In genomic region chr3:67744699-67745098, GRCh38 we compare ENCODE assay signal across 33 cellular contexts.
DNase-seq lines count a peak whose midpoint lies in the region; ATAC-seq, FAIRE-seq and TF ChIP-seq lines count a peak whose summit lies in the region.
"Had no signal": no experiment of that assay in that cellular context is flagged by ENCODE, and none has a peak within 500 bp of the region (broad histone marks: within the 10 kb centered on the region; RNA-seq: fewer than 3 reads in every experiment).

No MANE protein-coding gene starts in this region.

- FAIRE-seq in HepG2 (lab: Jason Lieb, UNC) (no peak), A549 (lab: Jason Lieb, UNC) (no peak), K562 (lab: Jason Lieb, UNC) (no peak)
- FAIRE-seq: A204.1, D721Med had no signal

- ATAC-seq in HepG2 (no peak), right lobe of liver (no peak), A549 (no peak), IMR-90 (ENCODE audit: low read depth) (no peak), K562 (no peak), GM18870 (IDR thresholded peaks at IDR 0.05; ENCODE audit: unreplicated experiment) (no peak), GM18873 (IDR thresholded peaks at IDR 0.05; ENCODE audit: low FRiP score, unreplicated experiment) (no peak)
- ATAC-seq: CD8-positive, alpha-beta T cell had no signal

- H3K9me1 ChIP-seq in IMR-90 (ENCODE audit: insufficient read depth, low read length) = no peaks in the 10 kb centered on the region
- no peaks in the 10 kb centered on the region for H3K9me1 ChIP-seq in K562 (ENCODE audit: control insufficient read depth, insufficient read depth, low read length)

- no peak overlapping the region for H4K91ac ChIP-seq in IMR-90 (ENCODE audit: insufficient read depth, low read depth, low read length)

- H3K79me2 ChIP-seq in HepG2 (ENCODE audit: insufficient read depth, low read length) (no peaks in the 10 kb centered on the region), K562 (ENCODE audit: control insufficient read depth, insufficient read depth, low read length) (no peaks in the 10 kb centered on the region)

- POLR2A ChIA-PET in HepG2 (lab: Yijun Ruan, JAX) (no interaction called here), A549 (lab: Yijun Ruan, JAX) (no interaction called here), IMR-90 (lab: Charles Lee; ENCODE audit: unreplicated experiment) (interaction anchor here (0.5 kb wide), 1 partner anchor 8 kb away, joined by 3 read pairs; no protein-coding TSS in a partner anchor), K562 (lab: Yijun Ruan, JAX) (no interaction called here)

- H4K8ac ChIP-seq in IMR-90 (ENCODE audit: low read depth in 2 of 2, low read length in 2 of 2) = no peak overlapping the region

- H4K20me1 ChIP-seq in HepG2 (ENCODE audit: insufficient read depth, low read length) (no peaks in the 10 kb centered on the region), IMR-90 (ENCODE audit: insufficient read depth, low read length) (no peaks in the 10 kb centered on the region), K562 (replicated peaks; ENCODE audit: control insufficient read depth, insufficient read depth, low read length) (no peaks in the 10 kb centered on the region)
- H4K20me1 ChIP-seq: BLaER1; BLaER1 treated with 17β-estradiol and CSF1 and Interleukin-3, amounts not matched to agents 10 nM and 100 nM had no signal

- H3K56ac ChIP-seq in IMR-90 (ENCODE audit: extremely low read depth, insufficient read depth, low read length) = no peak overlapping the region

- no peak overlapping the region for H3K4ac ChIP-seq in IMR-90 (ENCODE audit: low read depth, low read length)

- H2BK20ac ChIP-seq in IMR-90 (ENCODE audit: low read depth, low read length) = no peak overlapping the region

- H3K23ac ChIP-seq in IMR-90 (ENCODE audit: low read depth, low read length) = no peak overlapping the region

- H3K14ac ChIP-seq in IMR-90 (replicated peaks; ENCODE audit: low read depth, low read length) = no peak overlapping the region

- no peak overlapping the region for H2AK9ac ChIP-seq in IMR-90 (replicated peaks; ENCODE audit: low read depth, low read length, poor library complexity)

- H4K5ac ChIP-seq in IMR-90 (ENCODE audit: low read depth, low read length) = no peak overlapping the region

- H2AFZ ChIP-seq in HepG2 (ENCODE audit: low read length) (no peak overlapping the region), IMR-90 (replicated peaks; ENCODE audit: low read length, poor library complexity) (no peak overlapping the region), K562 (ENCODE audit: low read depth, low read length) (no peak overlapping the region)

- TF ChIP-seq CTCF in HepG2 (CRISPR knock-in tag; IDR thresholded peaks at IDR 0.05) (no peak), right lobe of liver (IDR thresholded peaks at IDR 0.05) (no peak), A549 (IDR thresholded peaks at IDR 0.05) (no peak), IMR-90 (conservative IDR thresholded peaks at IDR 0.05; ENCODE audit: low read depth, low read length) (no peak), K562 (IDR thresholded peaks at IDR 0.05 in 2 of 3, conservative IDR thresholded peaks at IDR 0.05 in 1 of 3; ENCODE audit: insufficient read depth in 2 of 3, low read depth in 1 of 3, low read length in 3 of 3) (no peak)

- BruUV-seq in HepG2 (replicated peaks; lab: Mats Ljungman, UMichigan) = no TSS peak
- BruUV-seq in IMR-90 (replicated peaks; lab: Mats Ljungman, UMichigan) = no TSS peak
- BruUV-seq in K562 (replicated peaks; lab: Mats Ljungman, UMichigan) = no TSS peak

- TF ChIP-seq POLR2A in HepG2 (IDR thresholded peaks at IDR 0.05; ENCODE audit: insufficient read depth in 1 of 2, low read depth in 2 of 2, low read length in 2 of 2) (no peak), right lobe of liver (IDR thresholded peaks at IDR 0.05) (no peak), A549 (IDR thresholded peaks at IDR 0.05; ENCODE audit: low read length) (no peak), IMR-90 (IDR thresholded peaks at IDR 0.05; ENCODE audit: low read depth, low read length) (no peak), K562 (conservative IDR thresholded peaks at IDR 0.05) (no peak)

- no peaks in the 10 kb centered on the region for H3K79me1 ChIP-seq in IMR-90 (ENCODE audit: low read depth in 1 of 2, low read length in 2 of 2)

- H3K4me1 ChIP-seq in HepG2 (ENCODE audit: insufficient read depth, low read length) (no peaks in the 10 kb centered on the region), right lobe of liver (no peaks in the 10 kb centered on the region), A549 (no peaks in the 10 kb centered on the region), IMR-90 (ENCODE audit: control insufficient read depth, insufficient read depth, low read length) (no peaks in the 10 kb centered on the region), K562 (replicated peaks in 1 of 2; ENCODE audit: control insufficient read depth in 2 of 2, insufficient read depth in 2 of 2, low read length in 2 of 2) (no peaks in the 10 kb centered on the region)
- H3K4me1 ChIP-seq: BE2C; BLaER1; BLaER1 treated with 17β-estradiol and CSF1 and Interleukin-3, amounts not matched to agents 10 nM and 100 nM; Caco-2 had no signal

- in situ Hi-C loops in HepG2 (cut with HindIII; ENCODE audit: extremely low pct_ligation_motif_present, low pct_unique_long_range_greater_than_20kb) = no loop called here
- in situ Hi-C loops in IMR-90 (cut with MboI; ENCODE audit: low sequenced_read_pairs) = no loop called here
- in situ Hi-C loops in K562 (cut with MboI) = no loop called here

- H2BK15ac ChIP-seq in IMR-90 (ENCODE audit: low read depth, low read length) = no peak overlapping the region

- dilution Hi-C loops in IMR-90 (cut with HindIII; ENCODE audit: low sequenced_read_pairs, unreplicated experiment) = no loop called here

- H3K4me3 ChIP-seq in HepG2 (replicated peaks in 1 of 3; ENCODE audit: insufficient read depth in 1 of 3, low read depth in 2 of 3, low read length in 3 of 3) (no peak overlapping the region), right lobe of liver (no peak overlapping the region), A549 (no peak overlapping the region), IMR-90 (ENCODE audit: insufficient read depth, low read depth, low read length) (no peak overlapping the region), K562 (no peak overlapping the region)
- H3K4me3 ChIP-seq: BLaER1; BLaER1 treated with 17β-estradiol and CSF1 and Interleukin-3, amounts not matched to agents 10 nM and 100 nM had no signal

- TF ChIP-seq RAD21 in HepG2 (CRISPR knock-in tag; IDR thresholded peaks at IDR 0.05) (no peak), A549 (conservative IDR thresholded peaks at IDR 0.05 in 1 of 2, IDR thresholded peaks at IDR 0.05 in 1 of 2) (no peak), IMR-90 (IDR thresholded peaks at IDR 0.05; ENCODE audit: low read length) (no peak), K562 (CRISPR knock-in tag; conservative IDR thresholded peaks at IDR 0.05 in 1 of 2, IDR thresholded peaks at IDR 0.05 in 1 of 2) (no peak)

- H2BK5ac ChIP-seq in IMR-90 (ENCODE audit: low read depth, low read length, poor library complexity, severe bottlenecking) = no peak overlapping the region

- CTCF ChIA-PET in HepG2 (lab: Yijun Ruan, JAX; ENCODE audit: low intra/inter-chr PET ratio, low total read pairs) = no interaction called here
- CTCF ChIA-PET in A549 (lab: Yijun Ruan, JAX) = no interaction called here
- CTCF ChIA-PET in IMR-90 (lab: Yijun Ruan, JAX) = interaction anchor here (0.6 kb wide), 1 partner anchor 20 kb away, joined by 3 read pairs; no protein-coding TSS in a partner anchor
- CTCF ChIA-PET in K562 (lab: Yijun Ruan, JAX; ENCODE audit: low intra/inter-chr PET ratio) = no interaction called here

- H3K9me3 ChIP-seq in HepG2 (ENCODE audit: low read length) (no peaks in the 10 kb centered on the region), right lobe of liver (no peaks in the 10 kb centered on the region), A549 (no peaks in the 10 kb centered on the region), IMR-90 (ENCODE audit: control insufficient read depth, insufficient read depth, low read length) (no peaks in the 10 kb centered on the region), K562 (replicated peaks; ENCODE audit: control insufficient read depth, insufficient read depth, low read depth, low read length) (no peaks in the 10 kb centered on the region)
- H3K9me3 ChIP-seq: BE2C; BLaER1; BLaER1 treated with 17β-estradiol and CSF1 and Interleukin-3, amounts not matched to agents 10 nM and 100 nM; Caco-2 had no signal

- DNase-seq in HepG2 (ENCODE audit: low spot score) (no peak), right lobe of liver (no peak), A549 (ENCODE audit: low read depth in 1 of 2, low spot score in 1 of 2) (no peak), IMR-90 (no peak), K562 (ENCODE audit: extremely low read depth in 1 of 4, low spot score in 3 of 4) (no peak), T-helper 2 cell (no peak)
- DNase-seq: 8988T; ACHN; AML-193; BE2C; C1 segment of cervical spinal cord; Caco-2; Calu3; CD4-positive, alpha-beta memory T cell; CD4-positive, alpha-beta T cell; CD4-positive, CD25-positive, alpha-beta regulatory T cell; CD8-positive, alpha-beta memory T cell; CD8-positive, alpha-beta T cell; COR-L47; DMS 273 treated with DMSO at 0.1 percent for 48 hours; DMS153; DMS53; DMS79; DMS79 treated with DMSO at 0.1 percent for 48 hours; DND-41 had no signal

- H3K36me3 ChIP-seq in HepG2 (replicated peaks in 1 of 2; ENCODE audit: control insufficient read depth in 1 of 2, insufficient read depth in 2 of 2, low read length in 2 of 2) (no peaks in the 10 kb centered on the region), right lobe of liver (no peaks in the 10 kb centered on the region), IMR-90 (ENCODE audit: control insufficient read depth, insufficient read depth, low read length) (no peaks in the 10 kb centered on the region), K562 (ENCODE audit: control insufficient read depth, insufficient read depth, low read length) (no peaks in the 10 kb centered on the region)
- H3K36me3 ChIP-seq: BE2C; BLaER1; BLaER1 treated with 17β-estradiol and CSF1 and Interleukin-3, amounts not matched to agents 10 nM and 100 nM had no signal

- H3K4me2 ChIP-seq in HepG2 (ENCODE audit: low read depth, low read length) = no peak overlapping the region
- no peak overlapping the region for H3K4me2 ChIP-seq in A549
- H3K4me2 ChIP-seq in IMR-90 (ENCODE audit: low read depth, low read length) = no peak overlapping the region
- no peak overlapping the region for H3K4me2 ChIP-seq in K562 (ENCODE audit: insufficient read depth, low read length)
- H3K4me2 ChIP-seq: BLaER1; BLaER1 treated with 17β-estradiol and CSF1 and Interleukin-3, amounts not matched to agents 10 nM and 100 nM had no signal

- H3K27ac ChIP-seq in HepG2 (ENCODE audit: extremely low read length, insufficient read depth, low read length) (no peak overlapping the region), right lobe of liver (no peak overlapping the region), A549 (no peak overlapping the region), IMR-90 (ENCODE audit: insufficient read depth, low read length) (no peak overlapping the region), K562 (ENCODE audit: extremely low read depth, low read depth, low read length) (no peak overlapping the region)
- H3K27ac ChIP-seq: 22Rv1; BLaER1; BLaER1 treated with 17β-estradiol and CSF1 and Interleukin-3, amounts not matched to agents 10 nM and 100 nM; C4-2B had no signal

- H2AK5ac ChIP-seq in IMR-90 (ENCODE audit: low read depth, low read length) = no peak overlapping the region

- intact Hi-C loops in HepG2 (cut with micrococcal nuclease; ENCODE audit: unreplicated experiment) = no loop called here
- intact Hi-C loops in right lobe of liver (cut with DNase I) = no loop called here
- intact Hi-C loops in IMR-90 (cut with micrococcal nuclease) = no loop called here
- intact Hi-C loops in K562 (cut with micrococcal nuclease) = no loop called here

- no peak overlapping the region for H2BK120ac ChIP-seq in IMR-90 (ENCODE audit: low read depth, low read length)

- H3K9ac ChIP-seq in HepG2 (ENCODE audit: insufficient read depth, low read depth, low read length) (no peak overlapping the region), IMR-90 (ENCODE audit: low read depth, low read length) (no peak overlapping the region), K562 (ENCODE audit: insufficient read depth in 1 of 2, low read depth in 2 of 2, low read length in 2 of 2) (no peak overlapping the region)
- H3K9ac ChIP-seq: BLaER1; BLaER1 treated with 17β-estradiol and CSF1 and Interleukin-3, amounts not matched to agents 10 nM and 100 nM had no signal

- TF ChIP-seq EP300 in HepG2 (IDR thresholded peaks at IDR 0.05; ENCODE audit: low read depth in 2 of 2, low read length in 2 of 2) = no peak
- no peak for TF ChIP-seq EP300 in HepG2 (CRISPR knock-in tag; IDR thresholded peaks at IDR 0.05; ENCODE audit: borderline replicate concordance)
- no peak for TF ChIP-seq EP300 in A549 (IDR thresholded peaks at IDR 0.05)
- no peak for TF ChIP-seq EP300 in K562 (IDR thresholded peaks at IDR 0.05; ENCODE audit: low read length)

- H3K27me3 ChIP-seq in HepG2 (ENCODE audit: control insufficient read depth in 1 of 2, insufficient read depth in 2 of 2, low read length in 2 of 2) = no peaks in the 10 kb centered on the region
- H3K27me3 ChIP-seq in right lobe of liver = no peaks in the 10 kb centered on the region
- no peaks in the 10 kb centered on the region for H3K27me3 ChIP-seq in IMR-90 (ENCODE audit: control insufficient read depth, insufficient read depth, low read length)
- H3K27me3 ChIP-seq in K562 (ENCODE audit: control insufficient read depth in 2 of 2, insufficient read depth in 2 of 2, low read length in 2 of 2) = no peaks in the 10 kb centered on the region
- H3K27me3 ChIP-seq: BE2C; BLaER1; BLaER1 treated with 17β-estradiol and CSF1 and Interleukin-3, amounts not matched to agents 10 nM and 100 nM had no signal

- H3K18ac ChIP-seq in IMR-90 (ENCODE audit: low read depth, low read length) = no peak overlapping the region

Comparison
In these comparisons a context has a peak if more than half of its experiments do, and no peak if none do; other contexts are left out.
1. Of the 241 proteins assayed by ChIP-seq in both HepG2 and K562: peak only in HepG2: MAFF and MAFK; only in K562: none; in both: none; in neither: 239.